ENCODE assay signal across 8 cellular contexts in genomic region chr4:105236202-105236916, GRCh38.
DNase-seq lines count a peak whose midpoint lies in the region; ATAC-seq, FAIRE-seq and TF ChIP-seq lines count a peak whose summit lies in the region.

No MANE protein-coding gene starts in this region.

- H3K4me1 Mint-ChIP-seq in IgD-negative memory B cell = peaks cover 44 to 59% (median 48%) of the 10 kb centered on the region in 3 donors

- DNase-seq in GM10248 (ENCODE audit: extremely low spot score) (peak; percentile 11), GM19239 (ENCODE audit: insufficient read length, low spot score) (peak; percentile 7), T-helper 2 cell (no peak), EL (no peak), KBM-7 (no peak), NCI-H2227 treated with DMSO at 0.1 percent for 48 hours (lab: John Stamatoyannopoulos, UW) (no peak)

- POLR2A ChIA-PET in GM10248 (lab: Yijun Ruan, JAX) = no interaction called here

- no peaks in the 10 kb centered on the region for H3K9me3 Mint-ChIP-seq in IgD-negative memory B cell

- TF ChIP-seq CTCF in GM10248 (IDR thresholded peaks at IDR 0.05; ENCODE audit: control extremely low read depth, extremely low read depth, low read depth, missing control alignments) = no peak

- CTCF ChIA-PET in GM10248 (lab: Yijun Ruan, JAX) = interaction anchor here (1.0 to 2.9 kb wide), 3 partner anchors 10 to 237 kb away, joined by 3 to 8 read pairs (median 4); partner anchors contain the start of gene PPA2

- ATAC-seq in HG02798 (IDR thresholded peaks at IDR 0.05; ENCODE audit: poor library complexity, unreplicated experiment) = peak; percentile 84

- in situ Hi-C loops in KBM-7 (cut with MboI; ENCODE audit: low pct_unique_long_range_greater_than_20kb, low sequenced_read_pairs) = no loop called here

- no peaks in the 10 kb centered on the region for H3K27me3 Mint-ChIP-seq in IgD-negative memory B cell

- peak; percentile 87 for FAIRE-seq in GM19239 (lab: Jason Lieb, UNC)

- H3K4me3 Mint-ChIP-seq in IgD-negative memory B cell = peak overlapping the region; percentile 45 to 85 (median 71)

- H3K27ac Mint-ChIP-seq in IgD-negative memory B cell = peak overlapping the region; percentile 7 to 90 (median 49)

- peaks cover 9% of the 10 kb centered on the region for H3K36me3 Mint-ChIP-seq in IgD-negative memory B cell

Comparison
In these comparisons a context has a peak if more than half of its experiments do, and no peak if none do; other contexts are left out.
1. DNase-seq: peak in GM10248 (single experiment) and GM19239 (single experiment); none in T-helper 2 cell (0 of 5), EL (single experiment), KBM-7 (single experiment) and NCI-H2227 treated with DMSO at 0.1 percent for 48 hours (single experiment).